8 cellular contexts compared by ENCODE assay signal in the genomic region with DNA sequence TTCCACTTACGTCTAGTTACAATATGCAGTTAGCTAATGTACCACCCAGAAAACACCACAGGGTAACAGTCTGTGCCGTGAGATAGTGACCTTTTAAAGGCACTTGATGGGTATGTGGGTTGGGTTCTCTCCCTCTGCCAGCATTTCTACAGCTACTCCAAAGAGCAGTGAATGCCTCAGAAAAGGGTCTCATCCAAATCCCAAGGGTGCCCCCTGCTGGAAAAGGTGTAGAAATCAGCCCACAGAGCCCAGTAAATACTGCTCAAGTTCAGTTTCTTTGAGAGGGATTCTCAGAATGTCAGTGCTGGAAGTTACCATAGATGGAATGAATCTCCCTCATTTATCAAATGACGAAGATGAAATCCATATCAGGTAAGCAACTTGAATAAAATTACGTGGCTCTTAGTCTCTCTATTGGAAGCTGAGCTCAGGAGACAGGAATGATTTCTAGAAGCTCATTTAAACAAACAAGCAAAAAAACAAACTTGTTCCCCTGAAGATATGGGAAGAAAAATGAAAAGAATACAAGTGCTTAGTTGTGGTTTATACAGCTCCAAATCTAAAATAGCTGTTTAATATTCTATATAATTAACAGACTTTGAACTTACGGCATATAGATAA. TPM values are rescaled to one million over a fixed set of nuclear protein-coding genes. Genes with fewer than 3 reads are reported as not detected.
DNase-seq lines count a peak whose midpoint lies in the region; ATAC-seq and TF ChIP-seq lines count a peak whose summit lies in the region.

No MANE protein-coding gene starts in this region.

- H3K4ac ChIP-seq in trophoblast cell (ENCODE audit: low read depth, low read length) = no peak overlapping the region

- intact Hi-C loops in activated T-helper 2 cell treated with anti-CD3 and anti-CD28 coated beads, Interferon-gamma antibody, Interleukin-2, Interleukin-4, amounts not matched to agents 10 μg/mL and 5 μg/mL and 100 μg/mL, durations not matched to agents 14 hours and 24 hours and 36 hours (cut with micrococcal nuclease) = loop anchor here (2.0 to 10.0 kb wide), 3 partner anchors 108 to 596 kb away; no protein-coding TSS in a partner anchor

- no peak for TF ChIP-seq EP300 in Ishikawa (IDR thresholded peaks at IDR 0.05; ENCODE audit: borderline replicate concordance)
- TF ChIP-seq EP300 in gastroesophageal sphincter (IDR thresholded peaks at IDR 0.05) = no peak

- H3K18ac ChIP-seq in trophoblast cell (ENCODE audit: low read length) = no peak overlapping the region

- H3K27me3 Mint-ChIP-seq in activated T-helper 2 cell treated with anti-CD3 and anti-CD28 coated beads, Interferon-gamma antibody, Interleukin-2, Interleukin-4, amounts not matched to agents 10 μg/mL and 5 μg/mL and 100 μg/mL, durations not matched to agents 14 hours and 24 hours and 36 hours (ENCODE audit: low read depth) = peaks cover 43% of the 10 kb centered on the region

- H3K27me3 ChIP-seq in gastroesophageal sphincter = no peaks in the 10 kb centered on the region
- H3K27me3 ChIP-seq in trophoblast cell (ENCODE audit: insufficient read depth, low read length) = no peaks in the 10 kb centered on the region

- H3K27ac ChIP-seq in RWPE1 = no peak overlapping the region
- H3K27ac ChIP-seq in gastroesophageal sphincter = no peak overlapping the region
- H3K27ac ChIP-seq in trophoblast cell (ENCODE audit: low read depth, low read length) = no peak overlapping the region

- no peak overlapping the region for H2AK5ac ChIP-seq in trophoblast cell (ENCODE audit: low read length)

- no peak overlapping the region for H3K4me3 Mint-ChIP-seq in activated T-helper 2 cell treated with anti-CD3 and anti-CD28 coated beads, Interferon-gamma antibody, Interleukin-2, Interleukin-4, amounts not matched to agents 10 μg/mL and 5 μg/mL and 100 μg/mL, durations not matched to agents 14 hours and 24 hours and 36 hours (ENCODE audit: low read depth)

- no peak for TF ChIP-seq POLR2A in gastroesophageal sphincter (IDR thresholded peaks at IDR 0.05)

- H3K9me3 ChIP-seq in gastroesophageal sphincter = peaks cover 0 to 7% (median 0%) of the 10 kb centered on the region in 3 donors
- peaks cover 6% of the 10 kb centered on the region for H3K9me3 ChIP-seq in trophoblast cell (ENCODE audit: insufficient read depth, low read depth, low read length)

- no peak overlapping the region for H4K8ac ChIP-seq in trophoblast cell (ENCODE audit: low read depth, low read length)

- no peak overlapping the region for H3K4me2 ChIP-seq in trophoblast cell (ENCODE audit: low read length)

- TF ChIP-seq CTCF in RWPE1 (conservative IDR thresholded peaks at IDR 0.05; ENCODE audit: low read depth) (peak; percentile 72), gastroesophageal sphincter (IDR thresholded peaks at IDR 0.05) (peak in 3 of 4 experiments; percentile 43 to 62 (median 45))

- WGBS in gastroesophageal sphincter (ENCODE audit: low coverage in 1 of 2), 2 donors = 27 to 46% methylated on average over 4 to 5 of the region's 5 CpGs
- no CpG with 5 or more reads among the region's 5 CpGs for WGBS in trophoblast cell (ENCODE audit: extremely low coverage, insufficient coverage, insufficient read length)

- POLR2A ChIA-PET in RWPE1 (lab: Yijun Ruan, JAX; ENCODE audit: low non-redundant PET) = no interaction called here

- peak; percentile 74 for DNase-seq in D341Med (ENCODE audit: low spot score)
- DNase-seq in RWPE1 (ENCODE audit: low spot score) = peak; percentile 60
- DNase-seq in activated T-helper 2 cell treated with anti-CD3 and anti-CD28 coated beads, Interferon-gamma antibody, Interleukin-2, Interleukin-4, amounts not matched to agents 10 μg/mL and 5 μg/mL and 100 μg/mL, durations not matched to agents 14 hours and 24 hours and 36 hours (ENCODE audit: low spot score) = peak; percentile 51
- peak; percentile 58 to 86 for DNase-seq in trophoblast cell

- no peaks in the 10 kb centered on the region for H3K79me2 ChIP-seq in trophoblast cell (ENCODE audit: control insufficient read depth, insufficient read depth, low read length, poor library complexity)

- H3K23ac ChIP-seq in trophoblast cell (ENCODE audit: low read length) = no peak overlapping the region

- H2AFZ ChIP-seq in trophoblast cell (ENCODE audit: insufficient read depth, low read length, poor library complexity) = no peak overlapping the region

- no peaks in the 10 kb centered on the region for H3K4me1 ChIP-seq in gastroesophageal sphincter
- peaks cover 0 to 1% of the 10 kb centered on the region in 2 experiments for H3K4me1 ChIP-seq in trophoblast cell (ENCODE audit: control insufficient read depth in 1 of 2, insufficient read depth in 2 of 2, low read length in 2 of 2)

- H4K91ac ChIP-seq in trophoblast cell (ENCODE audit: low read depth, low read length) = no peak overlapping the region

- H3K9me3 Mint-ChIP-seq in activated T-helper 2 cell treated with anti-CD3 and anti-CD28 coated beads, Interferon-gamma antibody, Interleukin-2, Interleukin-4, amounts not matched to agents 10 μg/mL and 5 μg/mL and 100 μg/mL, durations not matched to agents 14 hours and 24 hours and 36 hours = no peaks in the 10 kb centered on the region

- no peak overlapping the region for H4K12ac ChIP-seq in trophoblast cell (ENCODE audit: low read depth, low read length)

- H2BK120ac ChIP-seq in trophoblast cell (ENCODE audit: insufficient read depth, low read length, poor library complexity) = no peak overlapping the region

- H3K4me3 ChIP-seq in gastroesophageal sphincter (no peak overlapping the region), trophoblast cell (ENCODE audit: low read depth, low read length) (no peak overlapping the region)

- peaks cover 3% of the 10 kb centered on the region for H3K4me1 Mint-ChIP-seq in activated T-helper 2 cell treated with anti-CD3 and anti-CD28 coated beads, Interferon-gamma antibody, Interleukin-2, Interleukin-4, amounts not matched to agents 10 μg/mL and 5 μg/mL and 100 μg/mL, durations not matched to agents 14 hours and 24 hours and 36 hours (ENCODE audit: low read depth)

- H3K36me3 ChIP-seq in gastroesophageal sphincter = no peaks in the 10 kb centered on the region
- H3K36me3 ChIP-seq in trophoblast cell (ENCODE audit: control insufficient read depth in 1 of 2, insufficient read depth in 2 of 2, low read length in 2 of 2) = no peaks in the 10 kb centered on the region

- H3K79me1 ChIP-seq in trophoblast cell (ENCODE audit: low read length) = no peaks in the 10 kb centered on the region

- H2BK12ac ChIP-seq in trophoblast cell (ENCODE audit: low read length) = no peak overlapping the region

- CTCF ChIA-PET in RWPE1 (lab: Yijun Ruan, JAX) = interaction anchor here (0.6 to 3.2 kb wide), 8 partner anchors 14 to 864 kb away, joined by 3 to 14 read pairs (median 4); partner anchors contain the start of gene MND1

- H3K14ac ChIP-seq in trophoblast cell (ENCODE audit: low read length) = no peak overlapping the region

- H2BK5ac ChIP-seq in trophoblast cell (ENCODE audit: low read depth, low read length, poor library complexity) = no peak overlapping the region

- no peak overlapping the region for H3K27ac Mint-ChIP-seq in activated T-helper 2 cell treated with anti-CD3 and anti-CD28 coated beads, Interferon-gamma antibody, Interleukin-2, Interleukin-4, amounts not matched to agents 10 μg/mL and 5 μg/mL and 100 μg/mL, durations not matched to agents 14 hours and 24 hours and 36 hours

- peak; percentile 73 for ATAC-seq in GM21367 (IDR thresholded peaks at IDR 0.05; ENCODE audit: unreplicated experiment)
- peak; percentile 51 for ATAC-seq in gastroesophageal sphincter
- ATAC-seq in HG03095 (IDR thresholded peaks at IDR 0.05; ENCODE audit: unreplicated experiment) = no peak

- peak; percentile 87 for TF ChIP-seq RAD21 in Ishikawa (IDR thresholded peaks at IDR 0.05; ENCODE audit: low read depth)

- no peak overlapping the region for H3K9ac ChIP-seq in trophoblast cell (ENCODE audit: low read length)

- no peaks in the 10 kb centered on the region for H3K36me3 Mint-ChIP-seq in activated T-helper 2 cell treated with anti-CD3 and anti-CD28 coated beads, Interferon-gamma antibody, Interleukin-2, Interleukin-4, amounts not matched to agents 10 μg/mL and 5 μg/mL and 100 μg/mL, durations not matched to agents 14 hours and 24 hours and 36 hours (ENCODE audit: low read depth)

TF ChIP-seq in Ishikawa, 13 proteins besides CTCF, POLR2A, EP300 and RAD21 (continues in another document):
- no peak for TF ChIP-seq FOXM1 (IDR thresholded peaks at IDR 0.05; ENCODE audit: borderline replicate concordance, low read depth)
- TF ChIP-seq ZBTB7A (IDR thresholded peaks at IDR 0.05; ENCODE audit: low read depth) = no peak
- TF ChIP-seq TCF12 (IDR thresholded peaks at IDR 0.05; ENCODE audit: low read depth) = no peak
- no peak for TF ChIP-seq EGR1 (IDR thresholded peaks at IDR 0.05)

RNA-seq across cellular contexts. Expression of gene RNF175, which starts 9.5 kb away (rescaled TPM):
- total RNA-seq in activated T-helper 2 cell treated with anti-CD3 and anti-CD28 coated beads, Interferon-gamma antibody, Interleukin-2, Interleukin-4, amounts not matched to agents 10 μg/mL and 5 μg/mL and 100 μg/mL, durations not matched to agents 14 hours and 24 hours and 36 hours = not detected in 2 replicates
- under 1 TPM in 3 of 4 donors, not detected in 1; 0.16 to 0.89 (median 0.67) TPM for total RNA-seq in gastroesophageal sphincter
- polyA plus RNA-seq in trophoblast cell (2013) = 0.03 TPM in 1 of 2 replicates, not detected in the other

RNA-seq across cellular contexts. Expression of gene SFRP2, which starts 38.6 kb away (rescaled TPM):
- not detected in 2 replicates for total RNA-seq in activated T-helper 2 cell treated with anti-CD3 and anti-CD28 coated beads, Interferon-gamma antibody, Interleukin-2, Interleukin-4, amounts not matched to agents 10 μg/mL and 5 μg/mL and 100 μg/mL, durations not matched to agents 14 hours and 24 hours and 36 hours
- total RNA-seq in gastroesophageal sphincter = 10 to 100 TPM; 12.3 to 36.5 (median 21.2) TPM
- polyA plus RNA-seq in trophoblast cell (2013) = 104 and 114 TPM in 2 replicates

Comparison
In these comparisons a context has a peak if more than half of its experiments do, and no peak if none do; other contexts are left out.
1. RNA of gene SFRP2, which starts 38.6 kb away (total RNA-seq): 12.3 to 36.5 TPM in gastroesophageal sphincter; not detected in activated T-helper 2 cell treated with anti-CD3 and anti-CD28 coated beads, Interferon-gamma antibody, Interleukin-2, Interleukin-4, amounts not matched to agents 10 μg/mL and 5 μg/mL and 100 μg/mL, durations not matched to agents 14 hours and 24 hours and 36 hours; every median in the first group is over 10 times any median in the second.
2. Peak in every context shown above with its lines, with median percentiles within 50 percentile points of each other: DNase-seq.